ENCODE assay signal across 8 cellular contexts in genomic region chr12:121992059-121992879, GRCh38. TPM values are rescaled to one million over a fixed set of nuclear protein-coding genes. Genes with fewer than 3 reads are reported as not detected.
DNase-seq lines count a peak whose midpoint lies in the region; ATAC-seq and TF ChIP-seq lines count a peak whose summit lies in the region.

No MANE protein-coding gene starts in this region.

- H3K4me3 ChIP-seq in astrocyte of the cerebellum (ENCODE audit: low read depth, low read length): no peak overlapping the region
- no peak overlapping the region for H3K4me3 ChIP-seq in WERI-Rb-1 (ENCODE audit: low read depth, low read length)

- ATAC-seq in HG03064 (IDR thresholded peaks at IDR 0.05; ENCODE audit: low read depth, unreplicated experiment) (peak; percentile 74), SK-N-SH treated with all-trans-retinoic acid at 6 μM for 48 hours (peak; percentile 99), HG02571 (IDR thresholded peaks at IDR 0.05; ENCODE audit: unreplicated experiment) (no peak)

- H3K27me3 ChIP-seq in WERI-Rb-1 (ENCODE audit: insufficient read depth, low read depth, severe bottlenecking): no peaks in the 10 kb centered on the region

- no peaks in the 10 kb centered on the region for H3K36me3 ChIP-seq in WERI-Rb-1

- DNase-seq in NCI-H2196 (lab: John Stamatoyannopoulos, UW; ENCODE audit: unreplicated experiment) (peak; percentile 17), NCI-H2196 treated with DMSO at 0.1 percent for 48 hours (lab: John Stamatoyannopoulos, UW; ENCODE audit: unreplicated experiment) (no peak), astrocyte of the cerebellum (ENCODE audit: low read depth) (peak; percentile 93), myocyte (ENCODE audit: low read depth) (peak; percentile 85), WERI-Rb-1 (no peak)

- H3K27ac ChIP-seq in WERI-Rb-1: no peak overlapping the region

- no peaks in the 10 kb centered on the region for H3K9me3 ChIP-seq in WERI-Rb-1 (ENCODE audit: severe bottlenecking)

- in situ Hi-C loops in astrocyte of the cerebellum (cut with HindIII; ENCODE audit: low sequenced_read_pairs): no loop called here

- no peak for TF ChIP-seq CTCF in astrocyte of the cerebellum (IDR thresholded peaks at IDR 0.05; ENCODE audit: low read depth, low read length, missing control alignments)
- no peak for TF ChIP-seq CTCF in WERI-Rb-1 (IDR thresholded peaks at IDR 0.05; ENCODE audit: low read depth, low read length)

TF ChIP-seq in SK-N-SH treated with all-trans-retinoic acid at 6 μM for 48 hours, 23 proteins besides CTCF, POLR2A, EP300 and RAD21:
- TF ChIP-seq ZNF70 (CRISPR knock-in tag; IDR thresholded peaks at IDR 0.05) (no peak), BACH2 (CRISPR knock-in tag; IDR thresholded peaks at IDR 0.05; ENCODE audit: borderline replicate concordance) (no peak), GLIS3 (CRISPR knock-in tag; IDR thresholded peaks at IDR 0.05) (no peak), ZFP30 (CRISPR knock-in tag; IDR thresholded peaks at IDR 0.05) (no peak), ZNF565 (CRISPR knock-in tag; conservative IDR thresholded peaks at IDR 0.05; ENCODE audit: low read depth) (no peak), CREB5 (CRISPR knock-in tag; IDR thresholded peaks at IDR 0.05; ENCODE audit: low read depth) (no peak), PPARA (CRISPR knock-in tag; IDR thresholded peaks at IDR 0.05; ENCODE audit: borderline replicate concordance) (no peak), ZC3H10 (CRISPR knock-in tag; IDR thresholded peaks at IDR 0.05) (no peak), TSHZ2 (CRISPR knock-in tag; IDR thresholded peaks at IDR 0.05) (no peak), TCF4 (CRISPR knock-in tag; IDR thresholded peaks at IDR 0.05; ENCODE audit: borderline replicate concordance) (no peak), ZFP3 (CRISPR knock-in tag; IDR thresholded peaks at IDR 0.05) (no peak), SNAI2 (CRISPR knock-in tag; IDR thresholded peaks at IDR 0.05) (no peak), ARNTL (CRISPR knock-in tag; IDR thresholded peaks at IDR 0.05; ENCODE audit: borderline replicate concordance, low read depth) (no peak), ISL1 (CRISPR knock-in tag; IDR thresholded peaks at IDR 0.05) (no peak), RARB (CRISPR knock-in tag; IDR thresholded peaks at IDR 0.05) (no peak), CSRNP3 (CRISPR knock-in tag; IDR thresholded peaks at IDR 0.05) (no peak)
TF ChIP-seq in SK-N-SH treated with all-trans-retinoic acid at 6 μM for 48 hours: peak in this region for 0.

RNA-seq across cellular contexts. Expression of gene BCL7A, which starts 29.4 kb away (rescaled TPM):
- total RNA-seq in myocyte: 14.0 and 17.2 TPM in 2 replicates
- 7.7 TPM for polyA plus RNA-seq in myocyte (2012)

Comparison
In these comparisons a context has a peak if more than half of its experiments do, and no peak if none do; other contexts are left out.
1. DNase-seq: peak in NCI-H2196 (single experiment), astrocyte of the cerebellum (single experiment) and myocyte (single experiment); none in NCI-H2196 treated with DMSO at 0.1 percent for 48 hours (single experiment) and WERI-Rb-1 (single experiment).